31 cellular contexts compared by ENCODE assay signal in genomic region chr4:118894034-118894433, GRCh38. TPM values are rescaled to one million over a fixed set of nuclear protein-coding genes. Genes with fewer than 3 reads are reported as not detected.
DNase-seq lines count a peak whose midpoint lies in the region; ATAC-seq and TF ChIP-seq lines count a peak whose summit lies in the region.
"Had no signal": no experiment of that assay in that cellular context is flagged by ENCODE, and none has a peak within 500 bp of the region (broad histone marks: within the 10 kb centered on the region; RNA-seq: fewer than 3 reads in every experiment).

No MANE protein-coding gene starts in this region.

- H3K9ac ChIP-seq in stomach smooth muscle (ENCODE audit: low read length in 2 of 2), result peak overlapping the region; percentile 30 to 45

- 53 to 56% methylated on average over 3 of the region's 3 CpGs for WGBS in heart right ventricle, 2 donors

- intact Hi-C loops in heart right ventricle (cut with DNase I) (loop anchor here in 7 of 10 donors (5.0 to 10.0 kb wide), 5 partner anchors 71 to 152 kb away; no protein-coding TSS in a partner anchor), cardiac septum (cut with DNase I) (loop anchor here (5.0 kb wide), 2 partner anchors 133 to 137 kb away; no protein-coding TSS in a partner anchor)

- no peak for TF ChIP-seq CTCF in heart right ventricle (IDR thresholded peaks at IDR 0.05)
- no peak for TF ChIP-seq CTCF in omental fat pad (IDR thresholded peaks at IDR 0.05)

- H3K4me1 ChIP-seq in heart right ventricle (peaks cover 0 to 63% (median 28%) of the 10 kb centered on the region in 9 donors), muscle layer of duodenum (ENCODE audit: control insufficient read depth in 1 of 2, insufficient read depth in 2 of 2, low read length in 2 of 2) (peaks cover 0 to 3% of the 10 kb centered on the region in 2 donors), stomach smooth muscle (ENCODE audit: control insufficient read depth, insufficient read depth, low read length) (peaks cover 11% of the 10 kb centered on the region)
- H3K4me1 ChIP-seq: A549 had no signal

- peak overlapping the region in 6 of 10 donors; percentile 4 to 74 (median 70) for H3K4me3 ChIP-seq in heart right ventricle
- peak overlapping the region in 1 of 2 donors; percentile 26 for H3K4me3 ChIP-seq in muscle layer of duodenum (ENCODE audit: low read depth in 1 of 2, low read length in 2 of 2)
- H3K4me3 ChIP-seq in stomach smooth muscle (ENCODE audit: low read length in 2 of 2), result peak overlapping the region; percentile 47 to 54
- H3K4me3 ChIP-seq: A549, upper lobe of right lung had no signal

- H3K27ac ChIP-seq in heart right ventricle, result peak overlapping the region; percentile 3 to 93 (median 85)
- H3K27ac ChIP-seq in muscle layer of duodenum (ENCODE audit: low read length), result peak overlapping the region; percentile 60
- H3K27ac ChIP-seq in stomach smooth muscle (ENCODE audit: low read length), result peak overlapping the region; percentile 69
- H3K27ac ChIP-seq: A549, epithelial cell of prostate, foreskin keratinocyte, upper lobe of right lung had no signal

- no peak for DNase-seq in heart right ventricle
- DNase-seq in cardiac septum (ENCODE audit: low spot score), result no peak
- no peak for DNase-seq in NCI-H2227 treated with DMSO at 0.1 percent for 48 hours (lab: John Stamatoyannopoulos, UW)
- no peak for DNase-seq in foreskin melanocyte
- DNase-seq in omental fat pad (ENCODE audit: low spot score), result no peak
- DNase-seq: activated B cell treated with CpG ODN at 0.5 μM for 24 hours; activated CD4-positive, alpha-beta T cell treated with anti-CD3 and anti-CD28 coated beads, Interleukin-2, amount 10 ng/mL, durations not matched to agents 7 days and 5 days; activated gamma-delta T cell; activated naive CD8-positive, alpha-beta T cell treated with anti-CD3 and anti-CD28 coated beads for 36 hours; activated T-cell treated with anti-CD3 and anti-CD28 coated beads, Interleukin-2, amount 50 U/mL, for 24 hours; Calu3; caudate nucleus; CD4-positive, CD25-positive, alpha-beta regulatory T cell; cortex of kidney; effector memory CD4-positive, alpha-beta T cell; foreskin keratinocyte; GOT3; HFFc6; hippocampal formation; NCI-H1048; NCI-H1694; RPMI8226; stimulated activated CD4-positive, alpha-beta T cell treated with anti-CD3 and anti-CD28 coated beads, Interleukin-4, amount 100 ng/mL, for 1 hour; upper lobe of right lung had no signal

- H3K36me3 ChIP-seq in heart right ventricle, result no peaks in the 10 kb centered on the region
- H3K36me3 ChIP-seq in muscle layer of duodenum (ENCODE audit: control insufficient read depth in 1 of 2, insufficient read depth in 2 of 2, low read length in 2 of 2), result no peaks in the 10 kb centered on the region
- H3K36me3 ChIP-seq in stomach smooth muscle (ENCODE audit: control insufficient read depth in 2 of 2, insufficient read depth in 2 of 2, low read length in 2 of 2), result no peaks in the 10 kb centered on the region
- H3K36me3 ChIP-seq: upper lobe of right lung had no signal

- ATAC-seq in heart right ventricle (peak in 2 of 8 donors; percentile 35 to 55), esophagus mucosa (no peak), omental fat pad (ENCODE audit: low FRiP score) (no peak)
- ATAC-seq: A549, foreskin keratinocyte, sciatic nerve, upper lobe of right lung had no signal

- peaks cover 0 to 9% (median 0%) of the 10 kb centered on the region in 7 donors for H3K27me3 ChIP-seq in heart right ventricle
- H3K27me3 ChIP-seq in muscle layer of duodenum (ENCODE audit: low read depth, low read length), result no peaks in the 10 kb centered on the region
- H3K27me3 ChIP-seq in stomach smooth muscle (ENCODE audit: control insufficient read depth in 1 of 2, insufficient read depth in 2 of 2, low read length in 2 of 2), result no peaks in the 10 kb centered on the region
- H3K27me3 ChIP-seq: foreskin keratinocyte, upper lobe of right lung had no signal

- H3K9me3 ChIP-seq in heart right ventricle, result no peaks in the 10 kb centered on the region
- H3K9me3 ChIP-seq in muscle layer of duodenum (ENCODE audit: control insufficient read depth in 1 of 2, low read length in 2 of 2), result no peaks in the 10 kb centered on the region
- H3K9me3 ChIP-seq in stomach smooth muscle (ENCODE audit: control insufficient read depth in 2 of 2, low read length in 2 of 2), result no peaks in the 10 kb centered on the region
- H3K9me3 ChIP-seq: A549, upper lobe of right lung had no signal

RNA-seq across cellular contexts. Expression of gene SYNPO2, which starts 5.4 kb away (rescaled TPM):
- total RNA-seq in heart right ventricle, result 100 to 1,000 TPM; 197 to 405 (median 267) TPM
- polyA plus RNA-seq in heart right ventricle, result 10 to 100 TPM; 27.5 to 29.1 TPM
- 316 TPM for total RNA-seq in cardiac septum
- total RNA-seq in esophagus mucosa, result 13.3 TPM
- total RNA-seq in omental fat pad, result 10 to 100 TPM; 23.3 to 72.0 (median 41.3) TPM
- polyA plus RNA-seq: IgD-negative memory B cell had no signal

RNA-seq across cellular contexts. Expression of gene SEC24D, which starts 58.1 kb away (rescaled TPM):
- total RNA-seq in heart right ventricle (10 to 100 TPM in 6 of 10 donors, 1 to 10 TPM in 4; 7.8 to 24.4 (median 12.1) TPM), cardiac septum (23.7 TPM), esophagus mucosa (14.0 TPM), omental fat pad (10 to 100 TPM; 47.4 to 54.9 (median 52.8) TPM)
- polyA plus RNA-seq in heart right ventricle, result 10 to 100 TPM in 1 of 2 donors, 1 to 10 TPM in 1; 6.1 to 15.9 TPM
